Comparison of ENCODE assay signal across 1 cellular context in genomic region chr19:48362716-48363499, GRCh38.
TF ChIP-seq lines count a peak whose summit lies in the region.

No MANE protein-coding gene starts in this region.

TF ChIP-seq in HepG2, 621 proteins besides CTCF, POLR2A, EP300 and RAD21 (continued from another document and continues in another):
- TF ChIP-seq ZBTB34 (CRISPR knock-in tag; IDR thresholded peaks at IDR 0.05), result no peak
- 0 out of 2 replicates have a peak, but pooled peaks have one; percentile 28 for TF ChIP-seq ZMYM4 (CRISPR knock-in tag; IDR thresholded peaks at IDR 0.05)
- TF ChIP-seq PPARG (CRISPR knock-in tag; conservative IDR thresholded peaks at IDR 0.05), result no peak
- no peak for TF ChIP-seq ZMAT5 (CRISPR knock-in tag; IDR thresholded peaks at IDR 0.05; ENCODE audit: borderline replicate concordance, low read depth)
- TF ChIP-seq SMC3 (IDR thresholded peaks at IDR 0.05; ENCODE audit: low read length), result no peak
- TF ChIP-seq ZNF20 (CRISPR knock-in tag; IDR thresholded peaks at IDR 0.05), result 0 out of 2 replicates have a peak, but pooled peaks have one; percentile 2
- TF ChIP-seq ZBTB7B (CRISPR knock-in tag; IDR thresholded peaks at IDR 0.05), result peak; percentile 64; the same call in 1 of the 2 replicates
- TF ChIP-seq NONO (IDR thresholded peaks at IDR 0.05), result no peak
- peak; percentile 42; the same call in 1 of the 2 replicates for TF ChIP-seq NONO (CRISPR knock-in tag; conservative IDR thresholded peaks at IDR 0.05)
- 0 out of 2 replicates have a peak, but pooled peaks have one; percentile 22 for TF ChIP-seq CBX5 (CRISPR knock-in tag; IDR thresholded peaks at IDR 0.05; ENCODE audit: borderline replicate concordance)
- TF ChIP-seq ZNF235 (CRISPR knock-in tag; IDR thresholded peaks at IDR 0.05; ENCODE audit: borderline replicate concordance), result no peak
- TF ChIP-seq CHD2 (IDR thresholded peaks at IDR 0.05; ENCODE audit: low read depth, low read length), result peak; percentile 71
- peak; percentile 83 for TF ChIP-seq POLR2G (IDR thresholded peaks at IDR 0.05; ENCODE audit: low read depth, low read length)
- TF ChIP-seq HES4 (CRISPR knock-in tag; IDR thresholded peaks at IDR 0.05; ENCODE audit: borderline replicate concordance), result no peak
- TF ChIP-seq ZNF143 (CRISPR knock-in tag; IDR thresholded peaks at IDR 0.05), result peak; percentile 99
- no peak for TF ChIP-seq AKNA (CRISPR knock-in tag; IDR thresholded peaks at IDR 0.05; ENCODE audit: borderline replicate concordance)
- TF ChIP-seq TFDP1 (CRISPR knock-in tag; IDR thresholded peaks at IDR 0.05; ENCODE audit: borderline replicate concordance), result peak; percentile 16; the same call in 1 of the 2 replicates
- peak; percentile 58; the same call in 1 of the 2 replicates for TF ChIP-seq TRAFD1 (CRISPR knock-in tag; IDR thresholded peaks at IDR 0.05; ENCODE audit: borderline replicate concordance)
- peak; percentile 67 for TF ChIP-seq YY1 (IDR thresholded peaks at IDR 0.05; ENCODE audit: insufficient read depth, insufficient replicate concordance, low read depth, low read length)
- no peak for TF ChIP-seq DDIT3 (CRISPR knock-in tag; IDR thresholded peaks at IDR 0.05)
- TF ChIP-seq HNRNPH1 (optimal IDR thresholded peaks at IDR 0.05; ENCODE audit: low read depth, low read length), result no peak
- peak; percentile 34; the same call in 1 of the 2 replicates for TF ChIP-seq NR1H2 (CRISPR knock-in tag; IDR thresholded peaks at IDR 0.05; ENCODE audit: borderline replicate concordance, low read depth)
- TF ChIP-seq SNAPC2 (CRISPR knock-in tag; IDR thresholded peaks at IDR 0.05), result 0 out of 2 replicates have a peak, but pooled peaks have one; percentile 19
- TF ChIP-seq TCF7 (IDR thresholded peaks at IDR 0.05; ENCODE audit: low read depth), result no peak
- TF ChIP-seq ZNF710 (CRISPR knock-in tag; IDR thresholded peaks at IDR 0.05; ENCODE audit: borderline replicate concordance), result no peak
- 0 out of 2 replicates have a peak, but pooled peaks have one; percentile 22 for TF ChIP-seq SP2 (CRISPR knock-in tag; IDR thresholded peaks at IDR 0.05)
- TF ChIP-seq ZNF317 (CRISPR knock-in tag; IDR thresholded peaks at IDR 0.05), result no peak
- no peak for TF ChIP-seq ZNF280D (CRISPR knock-in tag; IDR thresholded peaks at IDR 0.05)
- TF ChIP-seq SRY (CRISPR knock-in tag; IDR thresholded peaks at IDR 0.05), result no peak; the same call in 1 of the 2 replicates
- 0 out of 2 replicates have a peak, but pooled peaks have one; percentile 13 for TF ChIP-seq ESRRA (CRISPR knock-in tag; IDR thresholded peaks at IDR 0.05; ENCODE audit: low read depth)
- peak; percentile 30; the same call in 1 of the 2 replicates for TF ChIP-seq NFE2L2 (IDR thresholded peaks at IDR 0.05; ENCODE audit: low read length)
- TF ChIP-seq LCORL (IDR thresholded peaks at IDR 0.05), result no peak
- peak; percentile 63; the same call in 1 of the 2 replicates for TF ChIP-seq LCORL (CRISPR knock-in tag; IDR thresholded peaks at IDR 0.05)
- TF ChIP-seq GABPB1 (CRISPR knock-in tag; IDR thresholded peaks at IDR 0.05), result peak; percentile 81
- TF ChIP-seq FOXK1 (CRISPR knock-in tag; IDR thresholded peaks at IDR 0.05; ENCODE audit: borderline replicate concordance, low read depth), result peak; percentile 30; the same call in 1 of the 2 replicates
- TF ChIP-seq ZFP90 (CRISPR knock-in tag; IDR thresholded peaks at IDR 0.05; ENCODE audit: borderline replicate concordance), result no peak
- TF ChIP-seq SP4 (CRISPR knock-in tag; IDR thresholded peaks at IDR 0.05), result 0 out of 2 replicates have a peak, but pooled peaks have one; percentile 35
- TF ChIP-seq ZBTB33 (CRISPR knock-in tag; IDR thresholded peaks at IDR 0.05), result no peak
- TF ChIP-seq PATZ1 (CRISPR knock-in tag; IDR thresholded peaks at IDR 0.05), result no peak
- TF ChIP-seq ZNF614 (CRISPR knock-in tag; IDR thresholded peaks at IDR 0.05; ENCODE audit: borderline replicate concordance), result 0 out of 2 replicates have a peak, but pooled peaks have one; percentile 12
- TF ChIP-seq YEATS2 (CRISPR knock-in tag; IDR thresholded peaks at IDR 0.05; ENCODE audit: borderline replicate concordance), result peak; percentile 67
